8 cellular contexts compared by ENCODE assay signal in genomic region chr2:219597552-219598307, GRCh38.
DNase-seq lines count a peak whose midpoint lies in the region; ATAC-seq, FAIRE-seq and TF ChIP-seq lines count a peak whose summit lies in the region.

TSS of gene STK11IP (plus strand) at chr2:219597857. CDS start at chr2:219598120, 263 bp downstream.

- DNase-seq in AG09319 (ENCODE audit: extremely low read depth, low read depth) (peak; percentile 91), NCI-H446 treated with DMSO at 0.1 percent for 48 hours (lab: John Stamatoyannopoulos, UW) (peak; percentile 81), cerebellar cortex (ENCODE audit: low spot score) (peak; percentile 97)
- DNase-seq in stimulated activated CD4-positive, alpha-beta T cell treated with anti-CD3 and anti-CD28 coated beads, Interleukin-12 subunit alpha, Interleukin-12 subunit beta, amount 100 ng/mL, for 4 hours, result peak; percentile 85

- ATAC-seq in GM19035 (IDR thresholded peaks at IDR 0.05; ENCODE audit: unreplicated experiment) (peak; percentile 95), HG03354 (IDR thresholded peaks at IDR 0.05; ENCODE audit: poor library complexity, severe bottlenecking, unreplicated experiment) (peak; percentile 93)
- peak; percentile 91 for ATAC-seq in activated CD4-positive, CD25-positive, alpha-beta regulatory T cell treated with anti-CD3 and anti-CD28 coated beads, Interleukin-2, amount 50 U/mL, for 24 hours

- peak; percentile 81 for FAIRE-seq in islet of Langerhans (lab: Jason Lieb, UNC)

- no peak for TF ChIP-seq CTCF in AG09319 (IDR thresholded peaks at IDR 0.05; ENCODE audit: low read depth, low read length)

Comparison
In these comparisons a context has a peak if more than half of its experiments do, and no peak if none do; other contexts are left out.
1. Peak in every context shown above with its lines: DNase-seq and ATAC-seq.